In genomic region chr2:241947876-241948275, GRCh38 we compare ENCODE assay signal across 29 cellular contexts.
DNase-seq lines count a peak whose midpoint lies in the region; ATAC-seq and TF ChIP-seq lines count a peak whose summit lies in the region.
"Had no signal": no experiment of that assay in that cellular context is flagged by ENCODE, and none has a peak within 500 bp of the region (broad histone marks: within the 10 kb centered on the region; RNA-seq: fewer than 3 reads in every experiment).

No MANE protein-coding gene starts in this region.

- no peak overlapping the region for H3K56ac ChIP-seq in IMR-90 (ENCODE audit: extremely low read depth, insufficient read depth, low read length)

- no peak overlapping the region for H2BK5ac ChIP-seq in IMR-90 (ENCODE audit: low read depth, low read length, poor library complexity, severe bottlenecking)

- H2AK5ac ChIP-seq in IMR-90 (ENCODE audit: low read depth, low read length): no peak overlapping the region

- no peaks in the 10 kb centered on the region for H3K4me1 ChIP-seq in IMR-90 (ENCODE audit: control insufficient read depth, insufficient read depth, low read length)
- H3K4me1 ChIP-seq in RWPE2 (ENCODE audit: insufficient read depth, poor library complexity, severe bottlenecking): no peaks in the 10 kb centered on the region
- H3K4me1 ChIP-seq in spleen: peaks cover 2 to 17% (median 9%) of the 10 kb centered on the region in 6 donors
- H3K4me1 ChIP-seq in aorta (ENCODE audit: control insufficient read depth in 1 of 2, insufficient read depth in 2 of 2, low read length in 2 of 2): no peaks in the 10 kb centered on the region

- POLR2A ChIA-PET in IMR-90 (lab: Charles Lee; ENCODE audit: unreplicated experiment): no interaction called here

- no peak for ATAC-seq in IMR-90 (ENCODE audit: low read depth)
- ATAC-seq in RWPE2 (ENCODE audit: low read depth): no peak
- ATAC-seq in aorta (ENCODE audit: low FRiP score): no peak
- ATAC-seq: CD8-positive, alpha-beta T cell; GM12878; HepG2; K562 had no signal

- no TSS peak for BruUV-seq in IMR-90 (replicated peaks; lab: Mats Ljungman, UMichigan)

- no peaks in the 10 kb centered on the region for H3K36me3 ChIP-seq in IMR-90 (ENCODE audit: control insufficient read depth, insufficient read depth, low read length)
- no peaks in the 10 kb centered on the region for H3K36me3 ChIP-seq in RWPE2 (ENCODE audit: low read depth)
- no peaks in the 10 kb centered on the region for H3K36me3 ChIP-seq in spleen
- no peaks in the 10 kb centered on the region for H3K36me3 ChIP-seq in aorta (ENCODE audit: control insufficient read depth in 1 of 2, insufficient read depth in 2 of 2, low read length in 1 of 2)

- no peak overlapping the region for H3K4ac ChIP-seq in IMR-90 (ENCODE audit: low read depth, low read length)

- in situ Hi-C loops in IMR-90 (cut with MboI; ENCODE audit: low sequenced_read_pairs): no loop called here

- DNase-seq in IMR-90 (no peak), RWPE2 (ENCODE audit: low spot score) (peak; percentile 35), mesenteric fat pad (ENCODE audit: low spot score) (peak; percentile 35), spleen (peak; percentile 63), aorta (no peak), NCI-H2107 (lab: John Stamatoyannopoulos, UW) (no peak), HK-2 (ENCODE audit: unreplicated experiment) (no peak)
- DNase-seq: CD8-positive, alpha-beta T cell; DMS 273 treated with DMSO at 0.1 percent for 48 hours; DMS79; EL; GDM1; GOT3; HCEC 1CT; MV-4-11; NCI-H1105; NCI-H1436 treated with DMSO at 0.1 percent for 48 hours; NCI-H187 treated with DMSO at 0.1 percent for 48 hours; NCI-H446; NCI-H524 treated with DMSO at 0.1 percent for 48 hours; NCI-H774; NK-92 treated with Interleukin-12 subunit alpha and Interleukin-12 subunit beta, amount 100 ng/mL, for 24 hours; PC-9; RPMI8226; SHP77 had no signal

- H4K8ac ChIP-seq in IMR-90 (ENCODE audit: low read depth in 2 of 2, low read length in 2 of 2): no peak overlapping the region

- TF ChIP-seq RAD21 in IMR-90 (IDR thresholded peaks at IDR 0.05; ENCODE audit: low read length): no peak

- no peak overlapping the region for H3K23ac ChIP-seq in IMR-90 (ENCODE audit: low read depth, low read length)

- WGBS in IMR-90 (ENCODE audit: extremely low coverage in 2 of 2, insufficient read length in 1 of 2), 2 experiments: 87% methylated on average over 4 of the region's 19 CpGs; no CpG with 5 or more reads in 1 of the 2 experiments
- 85 to 96% (median 92%) methylated on average over 14 to 19 of the region's 19 CpGs for WGBS in spleen, 5 donors
- 87 to 90% methylated on average over 19 of the region's 19 CpGs for WGBS in aorta, 2 donors

- H3K79me1 ChIP-seq in IMR-90 (ENCODE audit: low read depth in 1 of 2, low read length in 2 of 2): no peaks in the 10 kb centered on the region

- H2AFZ ChIP-seq in IMR-90 (replicated peaks; ENCODE audit: low read length, poor library complexity): peak overlapping the region; percentile 3
- H2AFZ ChIP-seq: PC-9 had no signal

- no peak overlapping the region for H3K4me2 ChIP-seq in IMR-90 (ENCODE audit: low read depth, low read length)
- H3K4me2 ChIP-seq: PC-9 had no signal

- H2BK15ac ChIP-seq in IMR-90 (ENCODE audit: low read depth, low read length): no peak overlapping the region

- no peak overlapping the region for H4K91ac ChIP-seq in IMR-90 (ENCODE audit: insufficient read depth, low read depth, low read length)

- H4K20me1 ChIP-seq in IMR-90 (ENCODE audit: insufficient read depth, low read length): 0 out of 2 replicates have a peak, but pooled peaks cover 3% of the 10 kb centered on the region

- no peak for TF ChIP-seq POLR2A in IMR-90 (IDR thresholded peaks at IDR 0.05; ENCODE audit: low read depth, low read length)
- TF ChIP-seq POLR2A in spleen (IDR thresholded peaks at IDR 0.05): no peak

- no peak overlapping the region for H2BK20ac ChIP-seq in IMR-90 (ENCODE audit: low read depth, low read length)

- intact Hi-C loops in IMR-90 (cut with micrococcal nuclease) (no loop called here), spleen (cut with DNase I; ENCODE audit: low total_unique reads) (no loop called here), aorta (cut with DNase I) (no loop called here)

- no peak overlapping the region for H4K5ac ChIP-seq in IMR-90 (ENCODE audit: low read depth, low read length)

- TF ChIP-seq CTCF in IMR-90 (conservative IDR thresholded peaks at IDR 0.05; ENCODE audit: low read depth, low read length) (no peak), RWPE2 (IDR thresholded peaks at IDR 0.05; ENCODE audit: poor library complexity, severe bottlenecking) (no peak), spleen (IDR thresholded peaks at IDR 0.05 in 8 of 11, conservative IDR thresholded peaks at IDR 0.05 in 3 of 11) (no peak)

- no peak overlapping the region for H2BK120ac ChIP-seq in IMR-90 (ENCODE audit: low read depth, low read length)

- H3K27me3 ChIP-seq in IMR-90 (ENCODE audit: control insufficient read depth, insufficient read depth, low read length) (peaks cover 24% of the 10 kb centered on the region), RWPE2 (ENCODE audit: insufficient read depth, poor library complexity, severe bottlenecking) (peaks cover 21% of the 10 kb centered on the region), spleen (replicated peaks in 1 of 7) (no peaks in the 10 kb centered on the region), aorta (ENCODE audit: control insufficient read depth in 1 of 2, insufficient read depth in 2 of 2, low read length in 1 of 2) (no peaks in the 10 kb centered on the region)

- peaks cover 2% of the 10 kb centered on the region; the same call in 1 of the 2 replicates for H3K9me1 ChIP-seq in IMR-90 (ENCODE audit: insufficient read depth, low read length)

- no peak overlapping the region for H3K14ac ChIP-seq in IMR-90 (replicated peaks; ENCODE audit: low read depth, low read length)

- no peak overlapping the region for H3K9ac ChIP-seq in IMR-90 (ENCODE audit: low read depth, low read length)

- CTCF ChIA-PET in IMR-90 (lab: Yijun Ruan, JAX): no interaction called here

- H2AK9ac ChIP-seq in IMR-90 (replicated peaks; ENCODE audit: low read depth, low read length, poor library complexity): no peak overlapping the region

- H3K9me3 ChIP-seq in IMR-90 (ENCODE audit: control insufficient read depth, insufficient read depth, low read length) (no peaks in the 10 kb centered on the region), RWPE2 (ENCODE audit: severe bottlenecking) (no peaks in the 10 kb centered on the region), spleen (no peaks in the 10 kb centered on the region), aorta (ENCODE audit: control insufficient read depth, low read length) (no peaks in the 10 kb centered on the region)

- no peak overlapping the region for H3K18ac ChIP-seq in IMR-90 (ENCODE audit: low read depth, low read length)

- dilution Hi-C loops in IMR-90 (cut with HindIII; ENCODE audit: low sequenced_read_pairs, unreplicated experiment): no loop called here

- H3K4me3 ChIP-seq in IMR-90 (ENCODE audit: insufficient read depth, low read depth, low read length): no peak overlapping the region
- no peak overlapping the region for H3K4me3 ChIP-seq in RWPE2 (ENCODE audit: severe bottlenecking)
- no peak overlapping the region for H3K4me3 ChIP-seq in spleen
- no peak overlapping the region for H3K4me3 ChIP-seq in aorta (ENCODE audit: low read length in 2 of 2)
- H3K4me3 ChIP-seq: GM12878, K562, PC-9 had no signal

- H3K27ac ChIP-seq in IMR-90 (ENCODE audit: insufficient read depth, low read length) (no peak overlapping the region), RWPE2 (ENCODE audit: poor library complexity, severe bottlenecking) (no peak overlapping the region), spleen (no peak overlapping the region), aorta (ENCODE audit: low read depth in 1 of 2, low read length in 2 of 2) (no peak overlapping the region)
- H3K27ac ChIP-seq: C4-2B, PC-9 had no signal

TF ChIP-seq in IMR-90, 13 proteins besides CTCF, POLR2A, EP300 and RAD21:
- TF ChIP-seq BHLHE40 (IDR thresholded peaks at IDR 0.05; ENCODE audit: low read depth, low read length): no peak
- no peak for TF ChIP-seq USF2 (IDR thresholded peaks at IDR 0.05; ENCODE audit: low read depth, low read length)
- no peak for TF ChIP-seq MAFK (IDR thresholded peaks at IDR 0.05; ENCODE audit: low read depth, low read length)
- no peak for TF ChIP-seq CEBPB (IDR thresholded peaks at IDR 0.05; ENCODE audit: low read depth, low read length)
- no peak for TF ChIP-seq MXI1 (IDR thresholded peaks at IDR 0.05; ENCODE audit: borderline replicate concordance, low read depth, low read length)
- TF ChIP-seq RFX5 (IDR thresholded peaks at IDR 0.05; ENCODE audit: low read depth, low read length): no peak
- no peak for TF ChIP-seq RCOR1 (IDR thresholded peaks at IDR 0.05; ENCODE audit: insufficient replicate concordance, low read length)
- TF ChIP-seq NFE2L2 (IDR thresholded peaks at IDR 0.05; ENCODE audit: low read depth, low read length): no peak
TF ChIP-seq in IMR-90: peak in this region for 0.

Comparison
In these comparisons a context has a peak if more than half of its experiments do, and no peak if none do; other contexts are left out.
1. DNase-seq: peak in RWPE2 (single experiment), mesenteric fat pad (single experiment) and spleen (single experiment); none in IMR-90 (single experiment), aorta (0 of 2), NCI-H2107 (single experiment) and HK-2 (single experiment).